16 cellular contexts compared by ENCODE assay signal in the genomic region with DNA sequence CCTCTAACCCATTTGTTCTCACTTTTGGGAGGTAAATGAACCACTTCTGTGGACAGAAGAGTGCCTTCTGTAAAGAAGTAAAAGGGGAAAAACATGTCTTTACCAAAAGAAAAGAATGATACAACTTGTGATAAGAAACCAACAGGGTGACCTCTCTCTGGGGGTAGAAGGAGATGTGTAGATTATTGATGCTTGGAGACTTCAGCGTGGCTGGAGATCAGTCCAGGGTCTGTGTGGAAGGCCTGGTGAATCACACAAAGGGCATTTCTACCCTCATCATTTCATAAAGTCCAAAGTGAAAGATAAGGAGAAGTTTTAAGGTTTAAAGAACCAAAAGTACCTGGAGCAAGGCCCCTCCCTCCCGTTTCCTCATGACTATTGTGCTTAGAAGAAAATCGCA.
DNase-seq lines count a peak whose midpoint lies in the region; ATAC-seq and TF ChIP-seq lines count a peak whose summit lies in the region.
"Had no signal": no experiment of that assay in that cellular context is flagged by ENCODE, and none has a peak within 500 bp of the region (broad histone marks: within the 10 kb centered on the region; RNA-seq: fewer than 3 reads in every experiment).

No MANE protein-coding gene starts in this region.

- H3K79me2 ChIP-seq in hepatocyte, result peaks cover 97% of the 10 kb centered on the region

- TF ChIP-seq EP300 in esophagus muscularis mucosa (IDR thresholded peaks at IDR 0.05), result no peak

- H3K9me2 ChIP-seq in hepatocyte (replicated peaks; ENCODE audit: insufficient read depth), result no peaks in the 10 kb centered on the region

- no peak overlapping the region for H3K4me3 Mint-ChIP-seq in activated T-cell treated with anti-CD3 and anti-CD28 coated beads, Interleukin-2, amount 50 U/mL, for 24 hours
- H3K4me3 Mint-ChIP-seq in activated CD8-positive, alpha-beta T cell treated with anti-CD3 and anti-CD28 coated beads for 36 hours, result no peak overlapping the region
- peak overlapping the region; percentile 20 for H3K4me3 Mint-ChIP-seq in stimulated activated naive CD8-positive, alpha-beta T cell treated with anti-CD3 and anti-CD28 coated beads, Interleukin-15, Interleukin-2, amounts not matched to agents 100 ng/mL and 50 ng/mL, for 24 hours

- no peaks in the 10 kb centered on the region for H3K27me3 ChIP-seq in hepatocyte
- no peaks in the 10 kb centered on the region for H3K27me3 ChIP-seq in esophagus muscularis mucosa

- no peak for TF ChIP-seq CTCF in activated CD8-positive, alpha-beta T cell treated with anti-CD3 and anti-CD28 coated beads for 36 hours (IDR thresholded peaks at IDR 0.05)
- no peak for TF ChIP-seq CTCF in hepatocyte (IDR thresholded peaks at IDR 0.05; ENCODE audit: poor library complexity)
- no peak for TF ChIP-seq CTCF in esophagus muscularis mucosa (IDR thresholded peaks at IDR 0.05)

- no peaks in the 10 kb centered on the region for H3K9me3 ChIP-seq in hepatocyte (ENCODE audit: low read depth)
- peaks cover 0 to 10% (median 4%) of the 10 kb centered on the region in 4 donors for H3K9me3 ChIP-seq in esophagus muscularis mucosa
- H3K9me3 ChIP-seq: prostate gland had no signal

- no peak overlapping the region for H3K4me3 ChIP-seq in hepatocyte
- H3K4me3 ChIP-seq in esophagus muscularis mucosa, result no peak overlapping the region
- H3K4me3 ChIP-seq: PC-9, prostate gland had no signal

- intact Hi-C loops in activated CD8-positive, alpha-beta T cell treated with anti-CD3 and anti-CD28 coated beads for 36 hours (cut with micrococcal nuclease), result no loop called here
- intact Hi-C loops in esophagus muscularis mucosa (cut with DNase I), result no loop called here

- DNase-seq in activated T-cell treated with anti-CD3 and anti-CD28 coated beads, Interleukin-2, amount 50 U/mL, for 24 hours, result no peak
- DNase-seq in activated T-cell treated with anti-CD3 and anti-CD28 coated beads, Interleukin-2, amount 50 U/mL, for 48 hours, result no peak
- no peak for DNase-seq in activated CD8-positive, alpha-beta T cell treated with anti-CD3 and anti-CD28 coated beads for 36 hours
- DNase-seq in hepatocyte (ENCODE audit: low spot score) (no peak), esophagus muscularis mucosa (ENCODE audit: extremely low spot score) (no peak), COR-L47 (lab: John Stamatoyannopoulos, UW) (no peak), SHP77 (lab: John Stamatoyannopoulos, UW) (no peak)
- DNase-seq: ACHN; activated CD4-positive, alpha-beta T cell treated with anti-CD3 and anti-CD28 coated beads, Interleukin-2, amount 50 U/mL, for 1 hour; activated gamma-delta T cell; glutamatergic neuron; NCI-H1694; NCI-H524 treated with DMSO at 0.1 percent for 48 hours; PC-9 had no signal

- peaks cover 8% of the 10 kb centered on the region for H3K9me3 Mint-ChIP-seq in activated T-cell treated with anti-CD3 and anti-CD28 coated beads, Interleukin-2, amount 50 U/mL, for 24 hours
- H3K9me3 Mint-ChIP-seq in activated CD8-positive, alpha-beta T cell treated with anti-CD3 and anti-CD28 coated beads for 36 hours, result peaks cover 13% of the 10 kb centered on the region
- H3K9me3 Mint-ChIP-seq in stimulated activated naive CD8-positive, alpha-beta T cell treated with anti-CD3 and anti-CD28 coated beads, Interleukin-15, Interleukin-2, amounts not matched to agents 100 ng/mL and 50 ng/mL, for 24 hours, result peaks cover 12% of the 10 kb centered on the region

- no peak overlapping the region for H3K4me2 ChIP-seq in hepatocyte
- H3K4me2 ChIP-seq: PC-9 had no signal

- CTCF ChIA-PET in activated CD8-positive, alpha-beta T cell treated with anti-CD3 and anti-CD28 coated beads for 36 hours (lab: Charles Lee), result interaction anchor here (1.0 kb wide), 1 partner anchor 30 kb away, joined by 3 read pairs; no protein-coding TSS in a partner anchor

- peaks cover 93% of the 10 kb centered on the region for H3K36me3 Mint-ChIP-seq in activated T-cell treated with anti-CD3 and anti-CD28 coated beads, Interleukin-2, amount 50 U/mL, for 24 hours (ENCODE audit: low read depth)
- H3K36me3 Mint-ChIP-seq in activated CD8-positive, alpha-beta T cell treated with anti-CD3 and anti-CD28 coated beads for 36 hours (ENCODE audit: low read depth), result peaks cover 74% of the 10 kb centered on the region
- peaks cover 71% of the 10 kb centered on the region for H3K36me3 Mint-ChIP-seq in stimulated activated naive CD8-positive, alpha-beta T cell treated with anti-CD3 and anti-CD28 coated beads, Interleukin-15, Interleukin-2, amounts not matched to agents 100 ng/mL and 50 ng/mL, for 24 hours (ENCODE audit: low read depth)

- peak; percentile 49 for ATAC-seq in activated CD8-positive, alpha-beta T cell treated with anti-CD3 and anti-CD28 coated beads for 36 hours

- peak overlapping the region; percentile 51 for H3K27ac ChIP-seq in hepatocyte
- H3K27ac ChIP-seq in esophagus muscularis mucosa (replicated peaks in 1 of 4), result peak overlapping the region in 1 of 4 donors; percentile 22
- H3K27ac ChIP-seq: PC-9, prostate gland had no signal

- no peak overlapping the region for H2AFZ ChIP-seq in hepatocyte
- H2AFZ ChIP-seq: PC-9 had no signal

- H3K36me3 ChIP-seq in hepatocyte (replicated peaks; ENCODE audit: insufficient read depth, low read depth), result no peaks in the 10 kb centered on the region
- H3K36me3 ChIP-seq in esophagus muscularis mucosa, result peaks cover 0 to 9% (median 6%) of the 10 kb centered on the region in 4 donors
- H3K36me3 ChIP-seq: prostate gland had no signal

- POLR2A ChIA-PET in activated CD8-positive, alpha-beta T cell treated with anti-CD3 and anti-CD28 coated beads for 36 hours (lab: Charles Lee), result no interaction called here

- WGBS in hepatocyte (ENCODE audit: low lambda C conversion rate, missing lambda C conversion rate), result 86% methylated on average over 3 of the region's 3 CpGs
- WGBS in esophagus muscularis mucosa, result 91% methylated on average over 3 of the region's 3 CpGs

- H3K4me1 ChIP-seq in hepatocyte (ENCODE audit: insufficient read depth) (no peaks in the 10 kb centered on the region), esophagus muscularis mucosa (peaks cover 39 to 56% (median 47%) of the 10 kb centered on the region in 4 donors)

- H3K27me3 Mint-ChIP-seq in activated T-cell treated with anti-CD3 and anti-CD28 coated beads, Interleukin-2, amount 50 U/mL, for 24 hours, result no peaks in the 10 kb centered on the region
- no peaks in the 10 kb centered on the region for H3K27me3 Mint-ChIP-seq in activated CD8-positive, alpha-beta T cell treated with anti-CD3 and anti-CD28 coated beads for 36 hours
- H3K27me3 Mint-ChIP-seq in stimulated activated naive CD8-positive, alpha-beta T cell treated with anti-CD3 and anti-CD28 coated beads, Interleukin-15, Interleukin-2, amounts not matched to agents 100 ng/mL and 50 ng/mL, for 24 hours, result no peaks in the 10 kb centered on the region

- TF ChIP-seq POLR2A in esophagus muscularis mucosa (IDR thresholded peaks at IDR 0.05; ENCODE audit: low read depth), result no peak

- H4K20me1 ChIP-seq in hepatocyte (ENCODE audit: insufficient read depth, poor library complexity, severe bottlenecking), result peaks cover 34% of the 10 kb centered on the region

- peak overlapping the region; percentile 84 for H3K27ac Mint-ChIP-seq in activated T-cell treated with anti-CD3 and anti-CD28 coated beads, Interleukin-2, amount 50 U/mL, for 24 hours
- peak overlapping the region; percentile 71 for H3K27ac Mint-ChIP-seq in activated CD8-positive, alpha-beta T cell treated with anti-CD3 and anti-CD28 coated beads for 36 hours
- H3K27ac Mint-ChIP-seq in stimulated activated naive CD8-positive, alpha-beta T cell treated with anti-CD3 and anti-CD28 coated beads, Interleukin-15, Interleukin-2, amounts not matched to agents 100 ng/mL and 50 ng/mL, for 24 hours, result peak overlapping the region; percentile 86

- peaks cover 84% of the 10 kb centered on the region for H3K4me1 Mint-ChIP-seq in activated T-cell treated with anti-CD3 and anti-CD28 coated beads, Interleukin-2, amount 50 U/mL, for 24 hours (ENCODE audit: low read depth)
- H3K4me1 Mint-ChIP-seq in activated CD8-positive, alpha-beta T cell treated with anti-CD3 and anti-CD28 coated beads for 36 hours (ENCODE audit: low read depth), result peaks cover 77% of the 10 kb centered on the region
- peaks cover 83% of the 10 kb centered on the region for H3K4me1 Mint-ChIP-seq in stimulated activated naive CD8-positive, alpha-beta T cell treated with anti-CD3 and anti-CD28 coated beads, Interleukin-15, Interleukin-2, amounts not matched to agents 100 ng/mL and 50 ng/mL, for 24 hours (ENCODE audit: low read depth)
